In the genomic region with DNA sequence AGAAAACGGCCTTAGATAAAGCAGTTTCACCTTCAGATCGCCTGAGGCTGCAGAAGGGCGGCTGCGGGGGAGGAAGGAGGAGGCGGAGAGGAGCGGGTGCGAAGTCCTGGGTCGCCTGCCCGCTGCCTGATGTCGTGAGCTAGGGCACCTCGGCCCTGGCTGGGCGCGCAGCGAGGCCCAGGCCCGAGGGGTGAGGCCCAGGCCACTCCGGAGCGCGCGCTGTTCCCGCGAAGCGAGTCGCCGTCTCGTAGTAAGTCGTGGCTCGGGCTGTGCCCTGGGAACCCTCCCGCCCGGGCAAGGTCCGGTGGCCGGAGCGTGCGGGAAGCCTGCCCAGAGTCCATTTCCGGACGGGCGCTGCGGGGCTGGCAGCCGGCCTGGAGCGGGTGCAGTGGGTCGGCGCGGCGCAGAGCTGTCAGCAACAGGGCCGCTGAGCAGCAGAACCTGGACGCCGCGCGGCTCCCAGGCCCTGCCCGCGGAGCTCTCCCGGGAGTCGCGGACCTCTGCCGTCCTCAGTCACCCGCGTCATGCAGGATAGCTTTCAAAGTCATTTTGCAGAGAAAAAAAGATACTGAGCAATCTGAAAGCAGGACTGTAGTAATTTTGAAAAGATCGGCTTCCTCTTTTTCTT, we compare ENCODE assay signal across 8 cellular contexts. TPM values are rescaled to one million over a fixed set of nuclear protein-coding genes. Genes with fewer than 3 reads are reported as not detected.
DNase-seq lines count a peak whose midpoint lies in the region; ATAC-seq, FAIRE-seq and TF ChIP-seq lines count a peak whose summit lies in the region.

No MANE protein-coding gene starts in this region.

- TF ChIP-seq POLR2A in H1 (IDR thresholded peaks at IDR 0.05; ENCODE audit: control extremely low read depth in 1 of 2, low read depth in 2 of 2, low read length in 2 of 2) = no peak

- no peak overlapping the region for H2BK20ac ChIP-seq in H1 (ENCODE audit: low read length)

- H3K4ac ChIP-seq in H1 (replicated peaks; ENCODE audit: insufficient read length, low read depth, low read length) = no peak overlapping the region

- POLR2A ChIA-PET in H1 (lab: Charles Lee; ENCODE audit: partially characterized antibody) = interaction anchor here (0.6 to 3.0 kb wide), 9 partner anchors 10 to 119 kb away, joined by 3 to 9 read pairs (median 6); partner anchors contain the start of gene TRIM2

- peak overlapping the region; percentile 67; the same call in 1 of the 2 replicates for H2AFZ ChIP-seq in H1 (ENCODE audit: low read length)

- ATAC-seq in GM21515 (IDR thresholded peaks at IDR 0.05; ENCODE audit: unreplicated experiment) = peak; percentile 61

- no peaks in the 10 kb centered on the region; a peak in 2 of 7 replicates for H3K4me1 ChIP-seq in H1 (replicated peaks in 1 of 4; ENCODE audit: control insufficient read depth in 3 of 4, insufficient read depth in 4 of 4, low read length in 3 of 4)
- peaks cover 4 to 26% (median 24%) of the 10 kb centered on the region in 5 donors for H3K4me1 ChIP-seq in subcutaneous abdominal adipose tissue (ENCODE audit: control insufficient read depth in 5 of 5, insufficient read depth in 5 of 5, low read length in 5 of 5)

- CTCF ChIA-PET in H1 (lab: Charles Lee; ENCODE audit: partially characterized antibody) = interaction anchor here (0.5 to 3.2 kb wide), 16 partner anchors 9 to 1922 kb away, joined by 3 to 25 read pairs (median 4); partner anchors contain the start of gene TRIM2

- 0 out of 4 replicates have a peak, but pooled peaks cover 0 to 3% of the 10 kb centered on the region in 2 experiments for H3K9me3 ChIP-seq in H1 (ENCODE audit: insufficient read depth in 2 of 2, low read depth in 1 of 2, low read length in 1 of 2)
- H3K9me3 ChIP-seq in subcutaneous abdominal adipose tissue (ENCODE audit: control insufficient read depth in 5 of 5, low read length in 5 of 5) = peaks cover 0 to 3% (median 0%) of the 10 kb centered on the region in 5 donors

- peaks cover 0 to 3% of the 10 kb centered on the region in 2 experiments for H4K20me1 ChIP-seq in H1 (replicated peaks in 1 of 2; ENCODE audit: control insufficient read depth in 1 of 2, insufficient read depth in 2 of 2, low read length in 2 of 2)

- no peak overlapping the region for H3K23ac ChIP-seq in H1 (ENCODE audit: insufficient read length)

- no peak overlapping the region for H2AK5ac ChIP-seq in H1 (ENCODE audit: low read depth, low read length)

- peak overlapping the region; percentile 51; the same call in 1 of the 2 replicates for H3K18ac ChIP-seq in H1 (ENCODE audit: extremely low read depth, low read length)

- no peak overlapping the region for H4K5ac ChIP-seq in H1 (ENCODE audit: insufficient read length, low read depth, low read length)

- H3K9ac ChIP-seq in H1 (replicated peaks in 1 of 4; ENCODE audit: extremely low read depth in 1 of 4, low read depth in 3 of 4, low read length in 3 of 4) = peak overlapping the region in 3 of 4 experiments; percentile 5 to 45 (median 34); a peak in 4 of 7 replicates
- peak overlapping the region; percentile 66 to 86 (median 83) for H3K9ac ChIP-seq in subcutaneous abdominal adipose tissue (ENCODE audit: low read length in 5 of 5)

- no peak overlapping the region for H3K27ac ChIP-seq in H1 (ENCODE audit: low read depth, low read length)
- H3K27ac ChIP-seq in subcutaneous abdominal adipose tissue (ENCODE audit: low read depth, low read length) = peak overlapping the region; percentile 88

- peak overlapping the region; percentile 45; the same call in 1 of the 2 replicates for H2BK5ac ChIP-seq in H1 (ENCODE audit: low read depth, low read length)

- FAIRE-seq in H1 (lab: Jason Lieb, UNC) = no peak

- peaks cover 0 to 16% of the 10 kb centered on the region in 2 experiments; a peak in 1 of 4 replicates for H3K79me2 ChIP-seq in H1 (ENCODE audit: control insufficient read depth in 1 of 2, insufficient read depth in 2 of 2, low read length in 2 of 2)

- H2BK120ac ChIP-seq in H1 (replicated peaks; ENCODE audit: low read depth, low read length) = no peak overlapping the region

- no peak overlapping the region; the same call in 1 of the 2 replicates for H2BK12ac ChIP-seq in H1 (ENCODE audit: low read depth, low read length)

- TF ChIP-seq EP300 in Ishikawa (IDR thresholded peaks at IDR 0.05; ENCODE audit: borderline replicate concordance) (peak; percentile 40; the same call in 1 of the 2 replicates), H1 (IDR thresholded peaks at IDR 0.05; ENCODE audit: borderline replicate concordance in 1 of 2, low read depth in 2 of 2, low read length in 2 of 2) (no peak)

- H3K56ac ChIP-seq in H1 (replicated peaks; ENCODE audit: insufficient read length, low read depth, low read length) = no peak overlapping the region

- H3K23me2 ChIP-seq in H1 (ENCODE audit: low read depth, low read length) = peaks cover 18% of the 10 kb centered on the region; the same call in 1 of the 2 replicates

- H3K14ac ChIP-seq in H1 (ENCODE audit: insufficient read length) = no peak overlapping the region

- H4K91ac ChIP-seq in H1 (replicated peaks; ENCODE audit: insufficient read length, low read length) = no peak overlapping the region

- peaks cover 0 to 10% (median 4%) of the 10 kb centered on the region in 4 experiments; a peak in 3 of 7 replicates for H3K27me3 ChIP-seq in H1 (replicated peaks in 1 of 4; ENCODE audit: control insufficient read depth in 3 of 4, extremely low read depth in 1 of 4, insufficient read depth in 3 of 4, low read length in 3 of 4)
- no peaks in the 10 kb centered on the region for H3K27me3 ChIP-seq in subcutaneous abdominal adipose tissue (ENCODE audit: control insufficient read depth in 5 of 5, insufficient read depth in 4 of 5, low read length in 5 of 5)

- peak overlapping the region; percentile 69; the same call in 1 of the 2 replicates for H4K8ac ChIP-seq in H1 (ENCODE audit: extremely low read depth, insufficient read depth, low read length)

- H3K36me3 ChIP-seq in H1 (ENCODE audit: control insufficient read depth in 2 of 4, insufficient read depth in 4 of 4, low read length in 3 of 4) (peaks cover 0 to 4% (median 0%) of the 10 kb centered on the region in 4 experiments; a peak in 2 of 8 replicates), subcutaneous abdominal adipose tissue (ENCODE audit: control insufficient read depth in 5 of 5, insufficient read depth in 5 of 5, low read length in 5 of 5) (peaks cover 0 to 3% (median 0%) of the 10 kb centered on the region in 5 donors)

- peaks cover 3% of the 10 kb centered on the region for H3K79me1 ChIP-seq in H1 (ENCODE audit: low read depth, low read length)

- TF ChIP-seq RAD21 in Ishikawa (IDR thresholded peaks at IDR 0.05; ENCODE audit: low read depth) (no peak), H1 (IDR thresholded peaks at IDR 0.05 in 1 of 2, conservative IDR thresholded peaks at IDR 0.05 in 1 of 2; ENCODE audit: low read depth in 2 of 2, low read length in 2 of 2) (no peak)

- H3K4me3 ChIP-seq in H1 (ENCODE audit: extremely low read depth in 1 of 4, insufficient read depth in 2 of 4, low read depth in 3 of 4, low read length in 4 of 4) (peak overlapping the region; percentile 49 to 68 (median 60)), subcutaneous abdominal adipose tissue (ENCODE audit: low read depth in 1 of 5, low read length in 5 of 5) (peak overlapping the region; percentile 77 to 90 (median 81))

- H2BK15ac ChIP-seq in H1 (ENCODE audit: low read length) = peak overlapping the region; percentile 76; the same call in 1 of the 2 replicates

- DNase-seq in Daoy (ENCODE audit: low read depth) (peak; percentile 41), H1 (ENCODE audit: low read depth in 1 of 2, low spot score in 2 of 2) (peak in 1 of 2 experiments; percentile 71), medulla oblongata (ENCODE audit: extremely low spot score) (peak; percentile 40), NCI-H1436 (lab: John Stamatoyannopoulos, UW) (no peak)
- DNase-seq in activated CD4-positive, alpha-beta T cell treated with anti-CD3 and anti-CD28 coated beads, Interleukin-2, amount 50 U/mL, for 48 hours = peak; percentile 19 to 33

- peak overlapping the region; percentile 85 to 92 for H3K4me2 ChIP-seq in H1 (ENCODE audit: insufficient read depth in 1 of 2, low read depth in 2 of 2, low read length in 2 of 2)

- WGBS in H1 (ENCODE audit: extremely low coverage in 1 of 2, insufficient coverage in 1 of 2, insufficient read length in 1 of 2, insufficient replicate concordance in 2 of 2, low coverage in 1 of 2, low lambda C conversion rate in 2 of 2, missing lambda C conversion rate in 1 of 2), 2 experiments = 2% methylated on average over 51 of the region's 57 CpGs; no CpG with 5 or more reads in 1 of the 2 experiments

- TF ChIP-seq CTCF in H1 (IDR thresholded peaks at IDR 0.05; ENCODE audit: control extremely low read depth in 1 of 3, insufficient read depth in 1 of 3, low read depth in 1 of 3, low read length in 3 of 3) = no peak

TF ChIP-seq in Ishikawa, 13 proteins besides CTCF, POLR2A, EP300 and RAD21 (continues in another document):
- peak; percentile 65 for TF ChIP-seq NFIC (IDR thresholded peaks at IDR 0.05)
- TF ChIP-seq MAX (IDR thresholded peaks at IDR 0.05) = peak; percentile 34
- TF ChIP-seq EGR1 (IDR thresholded peaks at IDR 0.05) = peak; percentile 64
- no peak for TF ChIP-seq YY1 (IDR thresholded peaks at IDR 0.05; ENCODE audit: low read depth)
- 0 out of 2 replicates have a peak, but pooled peaks have one; percentile 25 for TF ChIP-seq TAF1 (IDR thresholded peaks at IDR 0.05; ENCODE audit: low read depth)

TF ChIP-seq in H1, 55 proteins besides CTCF, POLR2A, EP300 and RAD21 (continues in another document):
- TF ChIP-seq JUN (IDR thresholded peaks at IDR 0.05; ENCODE audit: low read depth, low read length) (no peak), RBBP5 (IDR thresholded peaks at IDR 0.05; ENCODE audit: borderline replicate concordance, low read depth, low read length) (no peak), TAF1 (IDR thresholded peaks at IDR 0.05; ENCODE audit: low read depth, low read length) (no peak), ZNF274 (IDR thresholded peaks at IDR 0.05; ENCODE audit: borderline replicate concordance, extremely low read depth, low read length) (no peak), CREB1 (IDR thresholded peaks at IDR 0.05) (peak; percentile 19; the same call in 1 of the 2 replicates), SUZ12 (IDR thresholded peaks at IDR 0.05; ENCODE audit: low read length) (peak; percentile 14; the same call in 1 of the 2 replicates), HDAC2 (IDR thresholded peaks at IDR 0.05; ENCODE audit: borderline replicate concordance in 1 of 2, low read depth in 2 of 2, low read length in 2 of 2) (no peak)

RNA-seq across cellular contexts. Expression of gene TRIM2, which starts 18.7 kb away (rescaled TPM):
- total RNA-seq in Daoy (2014; rRNA removed; shearing (Covaris generic)) = 6.7 and 9.9 TPM in 2 replicates
- 58.1 and 59.8 TPM in 2 replicates for total RNA-seq in H1 (2021; fragmentation: NEBNext Ultra II Directional; extraction: Animal tissue kit (Norgen Biotek cat#: 25700))
- 30.8 and 34.0 TPM in 2 replicates for polyA plus RNA-seq in H1 (2011; rRNA removed)
- 30.1 TPM for polyA plus RNA-seq in H1 (2011; cell fraction: cytosol; rRNA removed)
- polyA plus RNA-seq in H1 (2011; cell fraction: nucleus; rRNA removed) = 51.4 TPM
- 25.9 to 40.1 TPM (median 35.7 TPM) in 4 replicates for polyA plus RNA-seq in H1 (2012, experiment 1 of 2)
- polyA plus RNA-seq in H1 (2012, experiment 2 of 2) = 7.1 TPM
- polyA plus RNA-seq in H1 (2013, experiment 1 of 2) = 20.5 TPM
- 17.9 TPM for polyA plus RNA-seq in H1 (2013, experiment 2 of 2)
- 196 and 248 TPM in 2 replicates for polyA minus RNA-seq in H1 (2011; rRNA and poly(A)+ RNA removed)
- 78.7 TPM for polyA minus RNA-seq in H1 (2011; cell fraction: cytosol; rRNA and poly(A)+ RNA removed)
- polyA minus RNA-seq in H1 (2011; cell fraction: nucleus; rRNA and poly(A)+ RNA removed) = 117 TPM
